ENCODE assay signal across 1 cellular context in genomic region chr18:45686892-45687611, GRCh38.
TF ChIP-seq lines count a peak whose summit lies in the region.

No MANE protein-coding gene starts in this region.

TF ChIP-seq in K562, 482 proteins besides CTCF, POLR2A, EP300 and RAD21 (continued from another document and continues in another):
- no peak for TF ChIP-seq ZNF318 (IDR thresholded peaks at IDR 0.05; ENCODE audit: borderline replicate concordance in 1 of 2, low read depth in 1 of 2)
- TF ChIP-seq CBFA2T3 (IDR thresholded peaks at IDR 0.05) = peak; percentile 79
- no peak for TF ChIP-seq ZBTB17 (CRISPR knock-in tag; IDR thresholded peaks at IDR 0.05)
- TF ChIP-seq ETV5 (CRISPR knock-in tag; IDR thresholded peaks at IDR 0.05; ENCODE audit: low read depth) = 0 out of 2 replicates have a peak, but pooled peaks have one; percentile 35
- TF ChIP-seq RFX5 (IDR thresholded peaks at IDR 0.05; ENCODE audit: low read depth, low read length) = no peak
- no peak for TF ChIP-seq ZNF780A (CRISPR knock-in tag; IDR thresholded peaks at IDR 0.05)
- no peak for TF ChIP-seq IFI16 (CRISPR knock-in tag; IDR thresholded peaks at IDR 0.05)
- TF ChIP-seq MITF (IDR thresholded peaks at IDR 0.05) = no peak
- TF ChIP-seq POLR2G (IDR thresholded peaks at IDR 0.05; ENCODE audit: low read depth, low read length) = no peak
- TF ChIP-seq RCOR1 (IDR thresholded peaks at IDR 0.05; ENCODE audit: borderline replicate concordance in 1 of 2, low read depth in 2 of 2, low read length in 2 of 2) = peak in 1 of 2 experiments; percentile 76; a peak in 1 of 4 replicates
- no peak for TF ChIP-seq ZNF655 (CRISPR knock-in tag; IDR thresholded peaks at IDR 0.05)
- TF ChIP-seq HINFP (tag; conservative IDR thresholded peaks at IDR 0.05; ENCODE audit: low read depth) = no peak
- TF ChIP-seq E2F8 (IDR thresholded peaks at IDR 0.05; ENCODE audit: low read depth, partially characterized antibody) = no peak
- no peak for TF ChIP-seq ZBED1 (IDR thresholded peaks at IDR 0.05)
- TF ChIP-seq YY1 (IDR thresholded peaks at IDR 0.05; ENCODE audit: borderline replicate concordance in 1 of 3, control insufficient read depth in 1 of 3, extremely low read depth in 1 of 3, insufficient read depth in 3 of 3, insufficient read length in 1 of 3, insufficient replicate concordance in 2 of 3, low read depth in 1 of 3, low read length in 2 of 3) = no peak
- no peak for TF ChIP-seq ETS2 (tag; IDR thresholded peaks at IDR 0.05; ENCODE audit: borderline replicate concordance, poor library complexity, severe bottlenecking)
- TF ChIP-seq SMC3 (conservative IDR thresholded peaks at IDR 0.05; ENCODE audit: insufficient read depth, low read depth, low read length) = no peak
- no peak for TF ChIP-seq MLLT1 (IDR thresholded peaks at IDR 0.05)
- TF ChIP-seq KDM1A (IDR thresholded peaks at IDR 0.05) = peak in 1 of 2 experiments; percentile 30; a peak in 1 of 4 replicates
- TF ChIP-seq ESRRB (CRISPR knock-in tag; IDR thresholded peaks at IDR 0.05; ENCODE audit: borderline replicate concordance) = no peak
- peak; percentile 39; the same call in 1 of the 2 replicates for TF ChIP-seq CTBP1 (IDR thresholded peaks at IDR 0.05; ENCODE audit: borderline replicate concordance)
- TF ChIP-seq ETV1 (tag; conservative IDR thresholded peaks at IDR 0.05; ENCODE audit: low read depth) = peak; percentile 83
- peak; percentile 23; the same call in 1 of the 2 replicates for TF ChIP-seq POLR2AphosphoS5 (IDR thresholded peaks at IDR 0.05; ENCODE audit: control insufficient read depth, insufficient read depth, low read depth, low read length)
- no peak for TF ChIP-seq MTA1 (IDR thresholded peaks at IDR 0.05; ENCODE audit: borderline replicate concordance)
- TF ChIP-seq SMARCA4 (IDR thresholded peaks at IDR 0.05) = peak; percentile 53; the same call in 1 of the 2 replicates
- peak; percentile 68 for TF ChIP-seq TCF3 (CRISPR knock-in tag; IDR thresholded peaks at IDR 0.05)
- TF ChIP-seq LEF1 (IDR thresholded peaks at IDR 0.05) = 0 out of 2 replicates have a peak, but pooled peaks have one; percentile 43
- peak; percentile 77 for TF ChIP-seq ARID1B (IDR thresholded peaks at IDR 0.05)
- TF ChIP-seq ZNF668 (CRISPR knock-in tag; IDR thresholded peaks at IDR 0.05) = no peak
- TF ChIP-seq XRCC4 (IDR thresholded peaks at IDR 0.05; ENCODE audit: extremely low read depth, insufficient read depth, insufficient read length) = no peak
- no peak for TF ChIP-seq PYGO2 (tag; IDR thresholded peaks at IDR 0.05)
- peak; percentile 93 for TF ChIP-seq MECOM (CRISPR knock-in tag; IDR thresholded peaks at IDR 0.05)
- TF ChIP-seq CBFA2T2 (conservative IDR thresholded peaks at IDR 0.05) = peak; percentile 58
- TF ChIP-seq NCOR1 (IDR thresholded peaks at IDR 0.05) = peak; percentile 52
- TF ChIP-seq SOX6 (IDR thresholded peaks at IDR 0.05) = peak; percentile 62
- TF ChIP-seq SPI1 (IDR thresholded peaks at IDR 0.05; ENCODE audit: borderline replicate concordance, low read depth, low read length) = no peak
- TF ChIP-seq ZNF274 (IDR thresholded peaks at IDR 0.05; ENCODE audit: borderline replicate concordance, low read depth, low read length) = no peak
- TF ChIP-seq CGGBP1 (CRISPR knock-in tag; IDR thresholded peaks at IDR 0.05) = no peak
- peak; percentile 3 for TF ChIP-seq NFYB (IDR thresholded peaks at IDR 0.05; ENCODE audit: extremely low read depth, insufficient read length)
- TF ChIP-seq CBX8 (IDR thresholded peaks at IDR 0.05; ENCODE audit: borderline replicate concordance, extremely low read depth, low read depth, low read length, poor library complexity, severe bottlenecking) = no peak
- TF ChIP-seq YBX1 (IDR thresholded peaks at IDR 0.05) = no peak
- TF ChIP-seq ZNF766 (CRISPR knock-in tag; conservative IDR thresholded peaks at IDR 0.05) = 0 out of 2 replicates have a peak, but pooled peaks have one; percentile 48
- peak; percentile 74 for TF ChIP-seq TEAD4 (IDR thresholded peaks at IDR 0.05; ENCODE audit: low read length)
- no peak for TF ChIP-seq TEAD4 (CRISPR knock-in tag; IDR thresholded peaks at IDR 0.05; ENCODE audit: borderline replicate concordance)
- no peak for TF ChIP-seq HNRNPK (IDR thresholded peaks at IDR 0.05; ENCODE audit: low read depth, low read length, poor library complexity, severe bottlenecking)
- no peak for TF ChIP-seq CCAR2 (IDR thresholded peaks at IDR 0.05; ENCODE audit: low read depth, low read length)
- TF ChIP-seq NFXL1 (CRISPR knock-in tag; IDR thresholded peaks at IDR 0.05) = no peak
- TF ChIP-seq DPF2 (IDR thresholded peaks at IDR 0.05) = peak; percentile 55; the same call in 1 of the 2 replicates
- TF ChIP-seq NBN (IDR thresholded peaks at IDR 0.05; ENCODE audit: low read depth) = no peak
- TF ChIP-seq TAF7 (tag; IDR thresholded peaks at IDR 0.05) = no peak
- TF ChIP-seq ZNF408 (CRISPR knock-in tag; IDR thresholded peaks at IDR 0.05; ENCODE audit: low read depth) = no peak
- TF ChIP-seq HMBOX1 (IDR thresholded peaks at IDR 0.05) = peak; percentile 95
- no peak for TF ChIP-seq ILF3 (IDR thresholded peaks at IDR 0.05; ENCODE audit: borderline replicate concordance)
